In genomic region chr5:96074460-96075254, GRCh38 we compare ENCODE assay signal across 1 cellular context.
TF ChIP-seq lines count a peak whose summit lies in the region.

No MANE protein-coding gene starts in this region.

TF ChIP-seq in SK-N-SH, 30 proteins besides CTCF, POLR2A, EP300 and RAD21 (continued from another document):
- no peak for TF ChIP-seq IRF3 (IDR thresholded peaks at IDR 0.05; ENCODE audit: low read depth, low read length)
- TF ChIP-seq MEF2A (IDR thresholded peaks at IDR 0.05; ENCODE audit: borderline replicate concordance, low read depth), result no peak
